ENCODE assay signal across 18 cellular contexts in the genomic region with DNA sequence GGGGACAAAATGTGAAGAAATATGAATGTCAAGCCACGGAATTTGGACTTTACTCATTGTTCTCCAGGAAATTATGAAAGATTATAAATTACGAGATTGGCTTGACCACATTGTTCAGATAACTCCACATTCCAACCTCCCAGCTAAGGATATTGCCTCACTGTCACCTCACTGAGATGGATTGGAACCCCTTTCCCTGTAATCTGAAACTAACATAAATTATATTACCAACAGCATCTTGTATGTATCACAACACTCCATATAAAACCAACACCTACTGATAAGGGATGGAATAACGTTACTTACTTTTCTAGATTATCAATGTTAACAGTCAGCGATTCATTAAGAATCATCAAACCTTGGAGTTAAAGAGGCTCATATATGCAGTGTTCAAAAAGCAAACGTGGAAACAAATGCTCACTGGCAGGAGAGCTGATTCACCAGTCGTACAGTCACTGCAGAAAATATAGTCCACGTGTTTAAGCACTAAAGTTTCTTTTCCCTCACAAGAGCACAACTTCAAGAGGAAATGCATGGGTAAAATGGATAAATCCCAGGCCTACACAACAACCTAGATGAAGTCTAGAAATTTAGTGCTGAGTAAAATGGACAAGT.
DNase-seq lines count a peak whose midpoint lies in the region; ATAC-seq and TF ChIP-seq lines count a peak whose summit lies in the region.
"Had no signal": no experiment of that assay in that cellular context is flagged by ENCODE, and none has a peak within 500 bp of the region (broad histone marks: within the 10 kb centered on the region; RNA-seq: fewer than 3 reads in every experiment).

No MANE protein-coding gene starts in this region.

- intact Hi-C loops in adrenal gland (cut with DNase I) = no loop called here

- H3K9me3 ChIP-seq in adrenal gland (replicated peaks in 1 of 3) = no peaks in the 10 kb centered on the region
- H3K9me3 ChIP-seq: BLaER1 treated with 17β-estradiol and CSF1 and Interleukin-3, amounts not matched to agents 10 nM and 100 nM; MG63 had no signal

- TF ChIP-seq CTCF in adrenal gland (IDR thresholded peaks at IDR 0.05) = no peak

- DNase-seq in HS-5 (ENCODE audit: low read depth) (peak; percentile 56), adrenal gland (peak in 2 of 7 donors; percentile 24 to 40), epithelial cell of prostate (ENCODE audit: low read depth, low spot score) (peak; percentile 22), renal cortical epithelial cell (ENCODE audit: low read depth) (peak; percentile 8), HK-2 (ENCODE audit: unreplicated experiment) (no peak), GM19240 (ENCODE audit: insufficient read length, low spot score) (no peak)
- no peak for DNase-seq in activated CD4-positive, CD25-positive, alpha-beta regulatory T cell treated with anti-CD3 and anti-CD28 coated beads, Interleukin-2, amount 50 U/mL, for 72 hours
- DNase-seq: DMS153, HCEC 1CT, KG1, MG63, NCI-H1105, NCI-H1694 treated with DMSO at 0.1 percent for 48 hours, NCI-H446, NCI-H748 treated with DMSO at 0.1 percent for 48 hours, SHP77 treated with DMSO at 0.1 percent for 48 hours had no signal

- no peak overlapping the region for H3K4me3 ChIP-seq in adrenal gland
- H3K4me3 ChIP-seq: BLaER1 treated with 17β-estradiol and CSF1 and Interleukin-3, amounts not matched to agents 10 nM and 100 nM; MG63 had no signal

- TF ChIP-seq POLR2A in adrenal gland (IDR thresholded peaks at IDR 0.05) = no peak

- WGBS in adrenal gland, 4 donors = 26 to 41% (median 33%) methylated on average over 7 of the region's 7 CpGs

- ATAC-seq in SK-N-SH treated with all-trans-retinoic acid at 6 μM for 48 hours = no peak

- no peaks in the 10 kb centered on the region for H3K27me3 ChIP-seq in adrenal gland
- H3K27me3 ChIP-seq: BLaER1 treated with 17β-estradiol and CSF1 and Interleukin-3, amounts not matched to agents 10 nM and 100 nM had no signal

- H3K4me1 ChIP-seq in adrenal gland (replicated peaks in 1 of 2) = peaks cover 0 to 25% of the 10 kb centered on the region in 2 donors

- no peaks in the 10 kb centered on the region for H3K36me3 ChIP-seq in adrenal gland (replicated peaks in 1 of 2)
- H3K36me3 ChIP-seq: BLaER1 treated with 17β-estradiol and CSF1 and Interleukin-3, amounts not matched to agents 10 nM and 100 nM; MG63 had no signal

- peak overlapping the region in 3 of 5 donors; percentile 15 to 61 (median 36) for H3K27ac ChIP-seq in adrenal gland
- H3K27ac ChIP-seq in epithelial cell of prostate = no peak overlapping the region
- H3K27ac ChIP-seq: BLaER1 treated with 17β-estradiol and CSF1 and Interleukin-3, amounts not matched to agents 10 nM and 100 nM had no signal

TF ChIP-seq in SK-N-SH treated with all-trans-retinoic acid at 6 μM for 48 hours, 23 proteins besides CTCF, POLR2A, EP300 and RAD21:
- no peak for TF ChIP-seq TCF4 (CRISPR knock-in tag; IDR thresholded peaks at IDR 0.05; ENCODE audit: borderline replicate concordance)
- TF ChIP-seq PATZ1 (CRISPR knock-in tag; IDR thresholded peaks at IDR 0.05; ENCODE audit: borderline replicate concordance) = no peak
- TF ChIP-seq ZNF565 (CRISPR knock-in tag; conservative IDR thresholded peaks at IDR 0.05; ENCODE audit: low read depth) = no peak
- TF ChIP-seq ISL1 (CRISPR knock-in tag; IDR thresholded peaks at IDR 0.05) = no peak
- no peak for TF ChIP-seq ZC3H10 (CRISPR knock-in tag; IDR thresholded peaks at IDR 0.05)
- TF ChIP-seq ZFP30 (CRISPR knock-in tag; IDR thresholded peaks at IDR 0.05) = no peak
- TF ChIP-seq ESRRG (CRISPR knock-in tag; IDR thresholded peaks at IDR 0.05) = no peak
- TF ChIP-seq ZFP3 (CRISPR knock-in tag; IDR thresholded peaks at IDR 0.05) = no peak
- no peak for TF ChIP-seq SNAI2 (CRISPR knock-in tag; IDR thresholded peaks at IDR 0.05)
- TF ChIP-seq, protein P1, sequence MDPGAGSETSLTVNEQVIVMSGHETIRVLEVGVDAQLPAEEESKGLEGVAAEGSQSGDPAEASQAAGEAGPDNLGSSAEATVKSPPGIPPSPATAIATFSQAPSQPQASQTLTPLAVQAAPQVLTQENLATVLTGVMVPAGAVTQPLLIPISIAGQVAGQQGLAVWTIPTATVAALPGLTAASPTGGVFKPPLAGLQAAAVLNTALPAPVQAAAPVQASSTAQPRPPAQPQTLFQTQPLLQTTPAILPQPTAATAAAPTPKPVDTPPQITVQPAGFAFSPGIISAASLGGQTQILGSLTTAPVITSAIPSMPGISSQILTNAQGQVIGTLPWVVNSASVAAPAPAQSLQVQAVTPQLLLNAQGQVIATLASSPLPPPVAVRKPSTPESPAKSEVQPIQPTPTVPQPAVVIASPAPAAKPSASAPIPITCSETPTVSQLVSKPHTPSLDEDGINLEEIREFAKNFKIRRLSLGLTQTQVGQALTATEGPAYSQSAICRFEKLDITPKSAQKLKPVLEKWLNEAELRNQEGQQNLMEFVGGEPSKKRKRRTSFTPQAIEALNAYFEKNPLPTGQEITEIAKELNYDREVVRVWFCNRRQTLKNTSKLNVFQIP (CRISPR knock-in tag; IDR thresholded peaks at IDR 0.05; ENCODE audit: borderline replicate concordance, low read depth) = no peak
- TF ChIP-seq TOX (CRISPR knock-in tag; IDR thresholded peaks at IDR 0.05; ENCODE audit: borderline replicate concordance) = no peak
- TF ChIP-seq, protein P2, sequence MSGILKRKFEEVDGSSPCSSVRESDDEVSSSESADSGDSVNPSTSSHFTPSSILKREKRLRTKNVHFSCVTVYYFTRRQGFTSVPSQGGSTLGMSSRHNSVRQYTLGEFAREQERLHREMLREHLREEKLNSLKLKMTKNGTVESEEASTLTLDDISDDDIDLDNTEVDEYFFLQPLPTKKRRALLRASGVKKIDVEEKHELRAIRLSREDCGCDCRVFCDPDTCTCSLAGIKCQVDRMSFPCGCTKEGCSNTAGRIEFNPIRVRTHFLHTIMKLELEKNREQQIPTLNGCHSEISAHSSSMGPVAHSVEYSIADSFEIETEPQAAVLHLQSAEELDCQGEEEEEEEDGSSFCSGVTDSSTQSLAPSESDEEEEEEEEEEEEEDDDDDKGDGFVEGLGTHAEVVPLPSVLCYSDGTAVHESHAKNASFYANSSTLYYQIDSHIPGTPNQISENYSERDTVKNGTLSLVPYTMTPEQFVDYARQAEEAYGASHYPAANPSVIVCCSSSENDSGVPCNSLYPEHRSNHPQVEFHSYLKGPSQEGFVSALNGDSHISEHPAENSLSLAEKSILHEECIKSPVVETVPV (CRISPR knock-in tag; IDR thresholded peaks at IDR 0.05) = no peak
- TF ChIP-seq CSDC2 (CRISPR knock-in tag; IDR thresholded peaks at IDR 0.05) = no peak
- TF ChIP-seq RARB (CRISPR knock-in tag; IDR thresholded peaks at IDR 0.05) = no peak
- TF ChIP-seq ARNTL (CRISPR knock-in tag; IDR thresholded peaks at IDR 0.05; ENCODE audit: borderline replicate concordance, low read depth) = no peak
- TF ChIP-seq, protein P3, sequence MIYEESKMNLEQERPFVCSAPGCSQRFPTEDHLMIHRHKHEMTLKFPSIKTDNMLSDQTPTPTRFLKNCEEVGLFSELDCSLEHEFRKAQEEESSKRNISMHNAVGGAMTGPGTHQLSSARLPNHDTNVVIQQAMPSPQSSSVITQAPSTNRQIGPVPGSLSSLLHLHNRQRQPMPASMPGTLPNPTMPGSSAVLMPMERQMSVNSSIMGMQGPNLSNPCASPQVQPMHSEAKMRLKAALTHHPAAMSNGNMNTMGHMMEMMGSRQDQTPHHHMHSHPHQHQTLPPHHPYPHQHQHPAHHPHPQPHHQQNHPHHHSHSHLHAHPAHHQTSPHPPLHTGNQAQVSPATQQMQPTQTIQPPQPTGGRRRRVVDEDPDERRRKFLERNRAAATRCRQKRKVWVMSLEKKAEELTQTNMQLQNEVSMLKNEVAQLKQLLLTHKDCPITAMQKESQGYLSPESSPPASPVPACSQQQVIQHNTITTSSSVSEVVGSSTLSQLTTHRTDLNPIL (CRISPR knock-in tag; IDR thresholded peaks at IDR 0.05; ENCODE audit: low read depth) = no peak
- no peak for TF ChIP-seq OSR1 (CRISPR knock-in tag; IDR thresholded peaks at IDR 0.05)
TF ChIP-seq in SK-N-SH treated with all-trans-retinoic acid at 6 μM for 48 hours: peak in this region for 0.

Comparison
In these comparisons a context has a peak if more than half of its experiments do, and no peak if none do; other contexts are left out.
1. DNase-seq: peak in HS-5 (single experiment), epithelial cell of prostate (single experiment) and renal cortical epithelial cell (single experiment); none in activated CD4-positive, CD25-positive, alpha-beta regulatory T cell treated with anti-CD3 and anti-CD28 coated beads, Interleukin-2, amount 50 U/mL, for 72 hours (single experiment), HK-2 (single experiment) and GM19240 (single experiment).